14 cellular contexts compared by ENCODE assay signal in genomic region chr16:8853150-8853549, GRCh38. TPM values are rescaled to one million over a fixed set of nuclear protein-coding genes. Genes with fewer than 3 reads are reported as not detected.
DNase-seq lines count a peak whose midpoint lies in the region; ATAC-seq and TF ChIP-seq lines count a peak whose summit lies in the region.
"Had no signal": no experiment of that assay in that cellular context is flagged by ENCODE, and none has a peak within 500 bp of the region (broad histone marks: within the 10 kb centered on the region; RNA-seq: fewer than 3 reads in every experiment).

No MANE protein-coding gene starts in this region.

- H3K27me3 Mint-ChIP-seq in Caco-2 (ENCODE audit: insufficient read depth, unreplicated experiment), result no peaks in the 10 kb centered on the region
- H3K27me3 Mint-ChIP-seq in effector memory CD8-positive, alpha-beta T cell, result no peaks in the 10 kb centered on the region
- peaks cover 2% of the 10 kb centered on the region for H3K27me3 Mint-ChIP-seq in neural crest cell (ENCODE audit: low read depth)

- peaks cover 9% of the 10 kb centered on the region; the same call in 1 of the 2 replicates for H3K36me3 ChIP-seq in Caco-2 (ENCODE audit: control insufficient read depth, insufficient read depth, low read length)
- H3K36me3 ChIP-seq in OCI-LY7 (ENCODE audit: insufficient read depth, low read length), result peaks cover 97% of the 10 kb centered on the region

- TF ChIP-seq CTCF in Caco-2 (IDR thresholded peaks at IDR 0.05; ENCODE audit: insufficient read depth in 1 of 2, low read depth in 1 of 2, low read length in 1 of 2, severe bottlenecking in 1 of 2, unreplicated experiment in 1 of 2) (no peak), OCI-LY7 (conservative IDR thresholded peaks at IDR 0.05; ENCODE audit: low read length) (no peak), neural crest cell (conservative IDR thresholded peaks at IDR 0.05) (no peak)

- H3K27ac ChIP-seq in OCI-LY7 (ENCODE audit: low read depth, low read length, poor library complexity, severe bottlenecking), result no peak overlapping the region
- H3K27ac ChIP-seq: neutrophil, Peyer's patch had no signal

- no peaks in the 10 kb centered on the region for H3K9me3 Mint-ChIP-seq in Caco-2 (ENCODE audit: unreplicated experiment)
- H3K9me3 Mint-ChIP-seq in effector memory CD8-positive, alpha-beta T cell, result no peaks in the 10 kb centered on the region
- no peaks in the 10 kb centered on the region for H3K9me3 Mint-ChIP-seq in neural crest cell

- no peak overlapping the region for H2AFZ ChIP-seq in OCI-LY7 (ENCODE audit: low read length)

- H3K79me2 ChIP-seq in OCI-LY7 (ENCODE audit: insufficient read depth, low read depth, low read length), result no peaks in the 10 kb centered on the region

- H3K4me1 ChIP-seq in Caco-2 (no peaks in the 10 kb centered on the region), OCI-LY7 (ENCODE audit: insufficient read depth, low read length, poor library complexity, severe bottlenecking) (no peaks in the 10 kb centered on the region)
- H3K4me1 ChIP-seq: HAP-1 had no signal

- H3K27ac Mint-ChIP-seq in Caco-2 (ENCODE audit: unreplicated experiment), result peak overlapping the region; percentile 29
- H3K27ac Mint-ChIP-seq in effector memory CD8-positive, alpha-beta T cell, result peak overlapping the region; percentile 51 to 62
- peak overlapping the region; percentile 90 for H3K27ac Mint-ChIP-seq in neural crest cell (ENCODE audit: unreplicated experiment)

- H3K4me1 Mint-ChIP-seq in Caco-2 (ENCODE audit: low read depth, unreplicated experiment), result peaks cover 5% of the 10 kb centered on the region
- H3K4me1 Mint-ChIP-seq in effector memory CD8-positive, alpha-beta T cell (ENCODE audit: low read depth in 2 of 2), result peaks cover 14 to 26% of the 10 kb centered on the region in 2 donors
- peaks cover 17% of the 10 kb centered on the region for H3K4me1 Mint-ChIP-seq in neural crest cell

- H3K9me3 ChIP-seq in Caco-2 (no peaks in the 10 kb centered on the region), OCI-LY7 (ENCODE audit: low read length) (no peaks in the 10 kb centered on the region)
- H3K9me3 ChIP-seq: HAP-1, neutrophil had no signal

- H3K4me2 ChIP-seq in OCI-LY7 (ENCODE audit: low read length), result no peak overlapping the region

- intact Hi-C loops in Caco-2 (cut with micrococcal nuclease; ENCODE audit: unreplicated experiment), result no loop called here
- intact Hi-C loops in OCI-LY7 (cut with micrococcal nuclease; ENCODE audit: unreplicated experiment), result no loop called here

- no peaks in the 10 kb centered on the region for H4K20me1 ChIP-seq in OCI-LY7 (ENCODE audit: insufficient read depth, low read length)

- POLR2A ChIA-PET in Caco-2 (lab: Charles Lee) (no interaction called here), OCI-LY7 (lab: Charles Lee) (interaction anchor here (0.8 to 2.1 kb wide), 2 partner anchors 10 to 16 kb away, joined by 3 to 5 read pairs; partner anchors contain the start of gene CARHSP1)

- H3K36me3 Mint-ChIP-seq in Caco-2 (ENCODE audit: insufficient read depth, unreplicated experiment) (peaks cover 92% of the 10 kb centered on the region), neural crest cell (ENCODE audit: low read depth) (peaks cover 9% of the 10 kb centered on the region)
- H3K36me3 Mint-ChIP-seq in effector memory CD8-positive, alpha-beta T cell (ENCODE audit: insufficient read depth), result peaks cover 48% of the 10 kb centered on the region

- DNase-seq in Caco-2 (no peak), OCI-LY7 (ENCODE audit: low spot score) (no peak), neural crest cell (ENCODE audit: low read depth, low spot score) (no peak), retina (no peak), AG08395 (ENCODE audit: low spot score) (no peak), AG20443 (ENCODE audit: low spot score) (no peak)
- DNase-seq in effector memory CD8-positive, alpha-beta T cell, result no peak
- DNase-seq: cerebellar nuclear complex, NCI-H2171 had no signal

- no peaks in the 10 kb centered on the region for H3K9me2 ChIP-seq in OCI-LY7 (ENCODE audit: insufficient read depth, low read length)

- H3K27me3 ChIP-seq in Caco-2 (replicated peaks; ENCODE audit: control insufficient read depth, insufficient read depth, low read length), result no peaks in the 10 kb centered on the region
- H3K27me3 ChIP-seq: neutrophil, Peyer's patch had no signal

- H3K4me3 Mint-ChIP-seq in Caco-2 (ENCODE audit: unreplicated experiment) (no peak overlapping the region), neural crest cell (no peak overlapping the region)
- no peak overlapping the region for H3K4me3 Mint-ChIP-seq in effector memory CD8-positive, alpha-beta T cell

- no peak for ATAC-seq in effector memory CD8-positive, alpha-beta T cell (replicated peaks)
- ATAC-seq in HG03025 (IDR thresholded peaks at IDR 0.05; ENCODE audit: low FRiP score, unreplicated experiment), result no peak

- H3K4me3 ChIP-seq in Caco-2 (ENCODE audit: low read depth, low read length) (no peak overlapping the region), OCI-LY7 (ENCODE audit: low read depth, low read length, poor library complexity, severe bottlenecking) (no peak overlapping the region)
- H3K4me3 ChIP-seq: HAP-1, Peyer's patch had no signal

- CTCF ChIA-PET in Caco-2 (lab: Charles Lee) (no interaction called here), OCI-LY7 (lab: Charles Lee; ENCODE audit: unreplicated experiment) (no interaction called here)

- BruUV-seq in Caco-2 (replicated peaks; lab: Mats Ljungman, UMichigan), result TSS peak; percentile 5
- BruUV-seq in OCI-LY7 (replicated peaks; lab: Mats Ljungman, UMichigan), result TSS peak; percentile 15

RNA-seq across cellular contexts. Expression of gene CARHSP1, which starts 15.7 kb away (rescaled TPM):
- total RNA-seq in Caco-2 (2022) (103 and 105 TPM in 2 replicates), OCI-LY7 (2022) (156 and 173 TPM in 2 replicates), neural crest cell (147 and 152 TPM in 2 replicates)
- total RNA-seq in OCI-LY7 (2014; rRNA removed; shearing (Covaris generic)), result 236 and 241 TPM in 2 replicates

RNA-seq across cellular contexts. Expression of gene LITAFD, which starts 29.0 kb away (rescaled TPM):
- not detected in 2 replicates for total RNA-seq in Caco-2 (2022)
- not detected in 2 replicates for total RNA-seq in OCI-LY7 (2014; rRNA removed; shearing (Covaris generic))
- not detected in 2 replicates for total RNA-seq in OCI-LY7 (2022)
- total RNA-seq in neural crest cell, result not detected in 2 replicates
- total RNA-seq: LHCN-M2, Peyer's patch had no signal

RNA-seq across cellular contexts. Expression of gene PMM2, which starts 55.5 kb away (rescaled TPM):
- 66.3 and 69.0 TPM in 2 replicates for total RNA-seq in Caco-2 (2022)
- total RNA-seq in OCI-LY7 (2014; rRNA removed; shearing (Covaris generic)), result 39.1 and 41.1 TPM in 2 replicates
- 44.5 and 53.9 TPM in 2 replicates for total RNA-seq in OCI-LY7 (2022)
- 20.8 and 21.5 TPM in 2 replicates for total RNA-seq in neural crest cell

RNA-seq across cellular contexts. Expression of gene TMEM186, which starts 55.7 kb away (rescaled TPM):
- 11.4 and 11.9 TPM in 2 replicates for total RNA-seq in Caco-2 (2022)
- total RNA-seq in OCI-LY7 (2014; rRNA removed; shearing (Covaris generic)), result 8.5 and 11.7 TPM in 2 replicates
- 16.5 and 18.1 TPM in 2 replicates for total RNA-seq in OCI-LY7 (2022)
- 11.1 and 11.8 TPM in 2 replicates for total RNA-seq in neural crest cell

Comparison
In these comparisons a context has a peak if more than half of its experiments do, and no peak if none do; other contexts are left out.
1. H3K27ac Mint-ChIP-seq: peak in every context shown above with its lines; median percentile 90 in neural crest cell; 56 in effector memory CD8-positive, alpha-beta T cell; 29 in Caco-2.